ENCODE assay signal across 11 cellular contexts in the genomic region with DNA sequence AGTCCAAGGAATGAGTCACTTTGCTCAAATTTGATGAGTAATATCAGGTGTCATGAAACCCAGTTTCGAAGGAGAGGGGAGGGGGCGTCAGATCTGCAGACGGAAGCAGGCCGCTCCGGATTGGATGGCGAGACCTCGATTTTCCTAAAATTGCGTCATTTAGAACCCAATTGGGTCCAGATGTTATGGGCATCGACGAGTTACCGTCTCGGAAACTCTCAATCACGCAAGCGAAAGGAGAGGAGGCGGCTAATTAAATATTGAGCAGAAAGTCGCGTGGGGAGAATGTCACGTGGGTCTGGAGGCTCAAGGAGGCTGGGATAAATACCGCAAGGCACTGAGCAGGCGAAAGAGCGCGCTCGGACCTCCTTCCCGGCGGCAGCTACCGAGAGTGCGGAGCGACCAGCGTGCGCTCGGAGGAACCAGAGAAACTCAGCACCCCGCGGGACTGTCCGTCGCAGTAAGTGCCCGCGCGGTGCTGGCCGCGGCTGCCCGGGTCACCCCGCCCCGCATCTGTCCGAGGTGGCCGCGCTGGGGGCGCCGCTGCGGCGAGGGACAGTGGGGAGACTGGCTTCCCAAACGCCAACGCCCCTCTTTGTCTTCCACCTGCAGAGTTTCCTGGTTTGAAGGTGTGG. TPM values are rescaled to one million over a fixed set of nuclear protein-coding genes. Genes with fewer than 3 reads are reported as not detected.
A peak's percentile ranks its signal among the peaks of the same experiment; 100 is the strongest.
DNase-seq lines count a peak whose midpoint lies in the region; ATAC-seq and TF ChIP-seq lines count a peak whose summit lies in the region.
"Had no signal": no experiment of that assay in that cellular context is flagged by ENCODE, and none has a peak within 500 bp of the region (broad histone marks: within the 10 kb centered on the region; RNA-seq: fewer than 3 reads in every experiment).

A gene with protein sequence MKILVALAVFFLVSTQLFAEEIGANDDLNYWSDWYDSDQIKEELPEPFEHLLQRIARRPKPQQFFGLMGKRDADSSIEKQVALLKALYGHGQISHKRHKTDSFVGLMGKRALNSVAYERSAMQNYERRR (plus strand): TSS at position 351 of the 635 bp plus-strand sequence. CDS start 527 bp downstream, outside the sequence.

- no peak within 1 kb of the TSS for H3K18ac ChIP-seq in mesenchymal stem cell (ENCODE audit: low read depth in 1 of 2, low read length in 2 of 2)

- no peak for DNase-seq in activated T-cell treated with anti-CD3 and anti-CD28 coated beads, Interleukin-2, amount 50 U/mL, for 72 hours
- no peak for DNase-seq in activated T-cell treated with anti-CD3 and anti-CD28 coated beads, Interleukin-2, amount 50 U/mL, for 24 hours
- DNase-seq in colonic mucosa (no peak), mesenchymal stem cell (no peak), suprapubic skin (ENCODE audit: low spot score in 2 of 2) (no peak), NCI-H1105 (lab: John Stamatoyannopoulos, UW) (no peak), left lobe of liver (ENCODE audit: low spot score) (no peak)
- DNase-seq: activated CD4-positive, alpha-beta T cell treated with anti-CD3 and anti-CD28 coated beads, Interleukin-2, amount 50 U/mL, for 1 hour had no signal

- H3K4me1 ChIP-seq in colonic mucosa (peaks cover 5% of the 10 kb centered on the region), mesenchymal stem cell (ENCODE audit: control insufficient read depth, insufficient read depth, low read depth, low read length) (peaks cover 20% of the 10 kb centered on the region), suprapubic skin (peaks cover 24% of the 10 kb centered on the region)
- H3K4me1 ChIP-seq: BLaER1 treated with 17β-estradiol and CSF1 and Interleukin-3, amounts not matched to agents 10 nM and 100 nM had no signal

- H3K36me3 ChIP-seq in colonic mucosa, result no peaks in the 10 kb centered on the region
- no peaks in the 10 kb centered on the region for H3K36me3 ChIP-seq in mesenchymal stem cell (ENCODE audit: control insufficient read depth in 1 of 2, insufficient read depth in 2 of 2, low read depth in 1 of 2, low read length in 2 of 2)
- H3K36me3 ChIP-seq in suprapubic skin, result no peaks in the 10 kb centered on the region
- H3K36me3 ChIP-seq: BLaER1 treated with 17β-estradiol and CSF1 and Interleukin-3, amounts not matched to agents 10 nM and 100 nM had no signal

- TF ChIP-seq EP300 in suprapubic skin (IDR thresholded peaks at IDR 0.05), result no peak

- WGBS in mesenchymal stem cell, result 3% methylated on average over 52 of the region's 52 CpGs
- 4% methylated on average over 31 of the region's 52 CpGs for WGBS in suprapubic skin

- no peak within 1 kb of the TSS for H4K8ac ChIP-seq in mesenchymal stem cell (ENCODE audit: low read length)

- H2BK5ac ChIP-seq in mesenchymal stem cell (ENCODE audit: low read depth, low read length, poor library complexity, severe bottlenecking), result no peak within 1 kb of the TSS

- H3K9ac ChIP-seq in colonic mucosa (ENCODE audit: low read depth in 2 of 2, low read length in 2 of 2) (no peak within 1 kb of the TSS), mesenchymal stem cell (ENCODE audit: low read length) (peak within 1 kb of the TSS; percentile 15)
- H3K9ac ChIP-seq: BLaER1 treated with 17β-estradiol and CSF1 and Interleukin-3, amounts not matched to agents 10 nM and 100 nM had no signal

- H3K27me3 Mint-ChIP-seq in activated T-cell treated with anti-CD3 and anti-CD28 coated beads, Interleukin-2, amount 50 U/mL, for 72 hours (ENCODE audit: low read depth), result peaks cover 64% of the 10 kb centered on the region
- peaks cover 67% of the 10 kb centered on the region for H3K27me3 Mint-ChIP-seq in activated T-cell treated with anti-CD3 and anti-CD28 coated beads, Interleukin-2, amount 50 U/mL, for 24 hours

- intact Hi-C loops in colonic mucosa (cut with DNase I), result no loop called here

- no peaks in the 10 kb centered on the region for H3K9me3 ChIP-seq in colonic mucosa
- no peaks in the 10 kb centered on the region for H3K9me3 ChIP-seq in mesenchymal stem cell (ENCODE audit: control insufficient read depth, low read length)
- H3K9me3 ChIP-seq in suprapubic skin, result no peaks in the 10 kb centered on the region

- peak within 1 kb of the TSS; percentile 27 for H2AFZ ChIP-seq in mesenchymal stem cell (ENCODE audit: low read depth, low read length)

- H3K4me2 ChIP-seq in mesenchymal stem cell (ENCODE audit: low read length, poor library complexity, severe bottlenecking), result peak within 1 kb of the TSS; percentile 70
- H3K4me2 ChIP-seq: BLaER1 treated with 17β-estradiol and CSF1 and Interleukin-3, amounts not matched to agents 10 nM and 100 nM had no signal

- H2BK120ac ChIP-seq in mesenchymal stem cell (ENCODE audit: low read depth, low read length), result no peak within 1 kb of the TSS

- peaks cover 0 to 2% of the 10 kb centered on the region in 2 donors for H3K9me3 Mint-ChIP-seq in activated T-cell treated with anti-CD3 and anti-CD28 coated beads, Interleukin-2, amount 50 U/mL, for 72 hours
- H3K9me3 Mint-ChIP-seq in activated T-cell treated with anti-CD3 and anti-CD28 coated beads, Interleukin-2, amount 50 U/mL, for 24 hours, result no peaks in the 10 kb centered on the region

- peaks cover 0 to 4% of the 10 kb centered on the region in 2 donors for H3K36me3 Mint-ChIP-seq in activated T-cell treated with anti-CD3 and anti-CD28 coated beads, Interleukin-2, amount 50 U/mL, for 72 hours (ENCODE audit: insufficient read depth in 2 of 2)
- H3K36me3 Mint-ChIP-seq in activated T-cell treated with anti-CD3 and anti-CD28 coated beads, Interleukin-2, amount 50 U/mL, for 24 hours (ENCODE audit: low read depth), result no peaks in the 10 kb centered on the region

- H3K4me3 ChIP-seq in colonic mucosa, result peak within 1 kb of the TSS; percentile 24
- H3K4me3 ChIP-seq in mesenchymal stem cell (ENCODE audit: insufficient read depth in 1 of 2, low read depth in 1 of 2, low read length in 2 of 2), result peak within 1 kb of the TSS in 1 of 2 experiments; percentile 72
- H3K4me3 ChIP-seq in suprapubic skin, result peak within 1 kb of the TSS; percentile 15
- H3K4me3 ChIP-seq: BLaER1 treated with 17β-estradiol and CSF1 and Interleukin-3, amounts not matched to agents 10 nM and 100 nM had no signal

- no peak for ATAC-seq in activated T-cell treated with anti-CD3 and anti-CD28 coated beads, Interleukin-2, amount 50 U/mL, for 72 hours (replicated peaks in 1 of 2)
- ATAC-seq in GM18909 (IDR thresholded peaks at IDR 0.05; ENCODE audit: poor library complexity, unreplicated experiment), result no peak
- no peak for ATAC-seq in left lobe of liver

- TF ChIP-seq POLR2A in suprapubic skin (IDR thresholded peaks at IDR 0.05), result no peak

- no peak within 1 kb of the TSS for H3K4ac ChIP-seq in mesenchymal stem cell (ENCODE audit: low read depth in 1 of 2, low read length in 2 of 2)

- peak within 1 kb of the TSS; percentile 70 to 77 for H3K4me3 Mint-ChIP-seq in activated T-cell treated with anti-CD3 and anti-CD28 coated beads, Interleukin-2, amount 50 U/mL, for 72 hours
- H3K4me3 Mint-ChIP-seq in activated T-cell treated with anti-CD3 and anti-CD28 coated beads, Interleukin-2, amount 50 U/mL, for 24 hours, result no peak within 1 kb of the TSS

- TF ChIP-seq CTCF in colonic mucosa (IDR thresholded peaks at IDR 0.05), result no peak
- TF ChIP-seq CTCF in suprapubic skin (IDR thresholded peaks at IDR 0.05), result no peak

- no peaks in the 10 kb centered on the region for H3K79me1 ChIP-seq in mesenchymal stem cell (replicated peaks; ENCODE audit: low read length, poor library complexity, severe bottlenecking)

- H2BK15ac ChIP-seq in mesenchymal stem cell (ENCODE audit: low read depth, poor library complexity, severe bottlenecking), result no peak within 1 kb of the TSS

- no peak within 1 kb of the TSS for H2AK5ac ChIP-seq in mesenchymal stem cell (ENCODE audit: low read length, severe bottlenecking)

- H3K27me3 ChIP-seq in colonic mucosa, result peaks cover 40% of the 10 kb centered on the region
- H3K27me3 ChIP-seq in mesenchymal stem cell (ENCODE audit: control insufficient read depth in 1 of 2, insufficient read depth in 1 of 2, low read length in 2 of 2), result peaks cover 46% of the 10 kb centered on the region in 2 experiments
- peaks cover 63% of the 10 kb centered on the region for H3K27me3 ChIP-seq in suprapubic skin
- H3K27me3 ChIP-seq: BLaER1 treated with 17β-estradiol and CSF1 and Interleukin-3, amounts not matched to agents 10 nM and 100 nM had no signal

- H3K27ac ChIP-seq in colonic mucosa (no peak within 1 kb of the TSS), mesenchymal stem cell (ENCODE audit: low read length, poor library complexity, severe bottlenecking) (no peak within 1 kb of the TSS), suprapubic skin (no peak within 1 kb of the TSS)
- H3K27ac ChIP-seq: BLaER1 treated with 17β-estradiol and CSF1 and Interleukin-3, amounts not matched to agents 10 nM and 100 nM had no signal

- H3K14ac ChIP-seq in mesenchymal stem cell (ENCODE audit: low read length in 2 of 2), result no peak within 1 kb of the TSS

- no peak within 1 kb of the TSS for H4K91ac ChIP-seq in mesenchymal stem cell (ENCODE audit: low read length)

- H2BK12ac ChIP-seq in mesenchymal stem cell (ENCODE audit: low read length in 2 of 2), result no peak within 1 kb of the TSS

- no peak within 1 kb of the TSS for H3K23ac ChIP-seq in mesenchymal stem cell (ENCODE audit: low read length in 2 of 2)

- H3K4me1 Mint-ChIP-seq in activated T-cell treated with anti-CD3 and anti-CD28 coated beads, Interleukin-2, amount 50 U/mL, for 72 hours (ENCODE audit: low read depth), result peaks cover 23% of the 10 kb centered on the region
- peaks cover 20% of the 10 kb centered on the region for H3K4me1 Mint-ChIP-seq in activated T-cell treated with anti-CD3 and anti-CD28 coated beads, Interleukin-2, amount 50 U/mL, for 24 hours (ENCODE audit: low read depth)

- H3K27ac Mint-ChIP-seq in activated T-cell treated with anti-CD3 and anti-CD28 coated beads, Interleukin-2, amount 50 U/mL, for 72 hours, result no peak within 1 kb of the TSS
- H3K27ac Mint-ChIP-seq in activated T-cell treated with anti-CD3 and anti-CD28 coated beads, Interleukin-2, amount 50 U/mL, for 24 hours, result no peak within 1 kb of the TSS

RNA-seq across cellular contexts. Expression of the gene that starts here (rescaled TPM):
- 1 to 10 TPM; 3.0 to 3.2 TPM for total RNA-seq in activated T-cell treated with anti-CD3 and anti-CD28 coated beads, Interleukin-2, amount 50 U/mL, for 72 hours
- total RNA-seq in colonic mucosa (1 to 10 TPM in 1 of 2 donors, not detected in 1; 2.2 TPM), suprapubic skin (10 to 100 TPM in 1 of 4 donors, 1 to 10 TPM in 2, not detected in 1; 1.1 to 12.2 (median 1.7) TPM), left lobe of liver (not detected)
- not detected for polyA plus RNA-seq in mesenchymal stem cell (2013, experiment 1 of 2)
- polyA plus RNA-seq in mesenchymal stem cell (2013, experiment 2 of 2), result not detected
- total RNA-seq: fibroblast of villous mesenchyme had no signal
